In genomic region chr4:127782275-127783025, GRCh38 we compare ENCODE assay signal across 1 cellular context.
TF ChIP-seq lines count a peak whose summit lies in the region.

Gene HSPA4L (plus strand): TSS chr4:127782322. CDS start chr4:127782551, 229 bp downstream.

TF ChIP-seq in HepG2, 621 proteins besides CTCF, POLR2A, EP300 and RAD21 (continued from another document and continues in another):
- TF ChIP-seq SNAPC5 (CRISPR knock-in tag; IDR thresholded peaks at IDR 0.05; ENCODE audit: borderline replicate concordance) (no peak), ZNF160 (CRISPR knock-in tag; IDR thresholded peaks at IDR 0.05) (no peak), ZKSCAN5 (CRISPR knock-in tag; IDR thresholded peaks at IDR 0.05) (no peak), PHF21A (CRISPR knock-in tag; IDR thresholded peaks at IDR 0.05) (peak; percentile 46; the same call in 1 of the 2 replicates), TIGD3 (CRISPR knock-in tag; IDR thresholded peaks at IDR 0.05; ENCODE audit: borderline replicate concordance) (no peak), ARID2 (CRISPR knock-in tag; IDR thresholded peaks at IDR 0.05; ENCODE audit: borderline replicate concordance) (0 out of 2 replicates have a peak, but pooled peaks have one; percentile 11), ZBTB33 (CRISPR knock-in tag; IDR thresholded peaks at IDR 0.05) (no peak), PRPF4 (IDR thresholded peaks at IDR 0.05; ENCODE audit: low read depth, low read length, poor library complexity, severe bottlenecking) (no peak), ZNF577 (CRISPR knock-in tag; IDR thresholded peaks at IDR 0.05; ENCODE audit: borderline replicate concordance, low read depth) (no peak), ZNF740 (CRISPR knock-in tag; IDR thresholded peaks at IDR 0.05) (no peak), ZNF530 (CRISPR knock-in tag; IDR thresholded peaks at IDR 0.05; ENCODE audit: low read depth) (0 out of 2 replicates have a peak, but pooled peaks have one; percentile 53), IRF9 (CRISPR knock-in tag; IDR thresholded peaks at IDR 0.05; ENCODE audit: borderline replicate concordance) (peak; percentile 70; the same call in 1 of the 2 replicates), TOPORS (CRISPR knock-in tag; IDR thresholded peaks at IDR 0.05) (no peak), ZNF414 (CRISPR knock-in tag; IDR thresholded peaks at IDR 0.05) (no peak), KAT8 (CRISPR knock-in tag; IDR thresholded peaks at IDR 0.05) (0 out of 2 replicates have a peak, but pooled peaks have one; percentile 13), THRA (CRISPR knock-in tag; IDR thresholded peaks at IDR 0.05; ENCODE audit: borderline replicate concordance) (no peak), ATRX (CRISPR knock-in tag; IDR thresholded peaks at IDR 0.05; ENCODE audit: borderline replicate concordance) (no peak), RBFOX2 (IDR thresholded peaks at IDR 0.05; ENCODE audit: low read depth, low read length) (peak; percentile 91), IRF1 (CRISPR knock-in tag; IDR thresholded peaks at IDR 0.05; ENCODE audit: low read depth) (no peak), NFE2L1 (CRISPR knock-in tag; IDR thresholded peaks at IDR 0.05; ENCODE audit: borderline replicate concordance) (no peak), MATR3 (CRISPR knock-in tag; IDR thresholded peaks at IDR 0.05) (no peak), PRDM15 (CRISPR knock-in tag; IDR thresholded peaks at IDR 0.05) (no peak), PAXIP1 (CRISPR knock-in tag; conservative IDR thresholded peaks at IDR 0.05) (0 out of 2 replicates have a peak, but pooled peaks have one; percentile 35), KAT7 (CRISPR knock-in tag; IDR thresholded peaks at IDR 0.05; ENCODE audit: borderline replicate concordance) (no peak; the same call in 1 of the 2 replicates), ZNF33A (CRISPR knock-in tag; IDR thresholded peaks at IDR 0.05; ENCODE audit: borderline replicate concordance) (no peak), ZNF883 (CRISPR knock-in tag; IDR thresholded peaks at IDR 0.05; ENCODE audit: not compliant biosample characterization) (no peak), KMT2B (CRISPR knock-in tag; IDR thresholded peaks at IDR 0.05) (peak; percentile 56), ZNF260 (CRISPR knock-in tag; IDR thresholded peaks at IDR 0.05; ENCODE audit: borderline replicate concordance, low read depth) (no peak), ZFAT (CRISPR knock-in tag; conservative IDR thresholded peaks at IDR 0.05) (no peak), ZNF773 (CRISPR knock-in tag; IDR thresholded peaks at IDR 0.05; ENCODE audit: borderline replicate concordance) (no peak), TFDP1 (CRISPR knock-in tag; IDR thresholded peaks at IDR 0.05; ENCODE audit: borderline replicate concordance) (0 out of 2 replicates have a peak, but pooled peaks have one; percentile 25), NR2F1 (CRISPR knock-in tag; IDR thresholded peaks at IDR 0.05) (no peak), ZNF737 (CRISPR knock-in tag; IDR thresholded peaks at IDR 0.05; ENCODE audit: borderline replicate concordance) (no peak; the same call in 1 of the 2 replicates), ZNF570 (CRISPR knock-in tag; IDR thresholded peaks at IDR 0.05; ENCODE audit: borderline replicate concordance) (no peak), TRIM24 (CRISPR knock-in tag; IDR thresholded peaks at IDR 0.05) (0 out of 2 replicates have a peak, but pooled peaks have one; percentile 33), BRCA1 (CRISPR knock-in tag; IDR thresholded peaks at IDR 0.05) (no peak), IRX3 (CRISPR knock-in tag; IDR thresholded peaks at IDR 0.05; ENCODE audit: borderline replicate concordance, low read depth) (no peak), ZNF879 (CRISPR knock-in tag; IDR thresholded peaks at IDR 0.05) (no peak), ZKSCAN8 (CRISPR knock-in tag; IDR thresholded peaks at IDR 0.05; ENCODE audit: borderline replicate concordance) (no peak), NR2C2 (CRISPR knock-in tag; IDR thresholded peaks at IDR 0.05; ENCODE audit: borderline replicate concordance) (peak; percentile 29; the same call in 1 of the 2 replicates), NR2F6 (IDR thresholded peaks at IDR 0.05) (no peak), NR2F6 (CRISPR knock-in tag; IDR thresholded peaks at IDR 0.05) (no peak), BCL3 (CRISPR knock-in tag; IDR thresholded peaks at IDR 0.05) (no peak), SCMH1 (CRISPR knock-in tag; IDR thresholded peaks at IDR 0.05; ENCODE audit: borderline replicate concordance) (no peak)
